ENCODE assay signal across 8 cellular contexts in genomic region chr10:70887804-70888800, GRCh38. TPM values are rescaled to one million over a fixed set of nuclear protein-coding genes. Genes with fewer than 3 reads are reported as not detected.
A peak's percentile ranks its signal among the peaks of the same experiment; 100 is the strongest.
DNase-seq lines count a peak whose midpoint lies in the region; ATAC-seq and TF ChIP-seq lines count a peak whose summit lies in the region.

Gene PCBD1, minus strand, starts transcription at chr10:70888565. Its CDS starts 32 bp downstream, at chr10:70888533.

- H3K4me3 ChIP-seq in AG10803 (ENCODE audit: low read length) (peak within 1 kb of the TSS; percentile 76), NT2/D1 (ENCODE audit: insufficient read length, low read depth) (peak within 1 kb of the TSS; percentile 56)

- no peaks in the 10 kb centered on the region for H3K9me3 ChIP-seq in NT2/D1 (ENCODE audit: insufficient read depth, low read length)

- TF ChIP-seq CTCF in AG10803 (conservative IDR thresholded peaks at IDR 0.05; ENCODE audit: low read length), result no peak

- ATAC-seq in GM18907 (IDR thresholded peaks at IDR 0.05; ENCODE audit: unreplicated experiment) (peak; percentile 73), HG03159 (IDR thresholded peaks at IDR 0.05; ENCODE audit: unreplicated experiment) (peak; percentile 74), esophagus mucosa (peak; percentile 73)

- DNase-seq in AG10803 (ENCODE audit: low read depth) (peak; percentile 67), NT2/D1 (ENCODE audit: low read depth, low spot score) (no peak), myocyte (ENCODE audit: low read depth) (peak; percentile 71)
- peak; percentile 79 for DNase-seq in activated T-cell treated with anti-CD3 and anti-CD28 coated beads, Interleukin-2, amount 50 U/mL, for 1 hour
- DNase-seq in stimulated activated CD8-positive, alpha-beta memory T cell treated with anti-CD3 and anti-CD28 coated beads, Interleukin-7, amount 100 ng/mL, for 4 hours (ENCODE audit: low read depth in 2 of 2), result peak; percentile 39 to 79

- H3K9ac ChIP-seq in NT2/D1 (ENCODE audit: insufficient read length, low read depth), result peak within 1 kb of the TSS; percentile 87

- peaks cover 8% of the 10 kb centered on the region for H3K4me1 ChIP-seq in NT2/D1 (ENCODE audit: insufficient read depth, insufficient read length)

- H3K27me3 ChIP-seq in NT2/D1 (ENCODE audit: insufficient read depth, insufficient read length), result no peaks in the 10 kb centered on the region

- H3K36me3 ChIP-seq in NT2/D1 (ENCODE audit: insufficient read depth, insufficient read length, low read length), result peaks cover 15% of the 10 kb centered on the region

RNA-seq across cellular contexts. Expression of gene PCBD1, which starts in this region (rescaled TPM):
- 45.8 TPM for total RNA-seq in esophagus mucosa
- total RNA-seq in myocyte, result 53.2 and 58.8 TPM in 2 replicates
- polyA plus RNA-seq in myocyte (2012), result 76.5 TPM
